In genomic region chr10:29199344-29199743, GRCh38 we compare ENCODE assay signal across 1 cellular context.
TF ChIP-seq lines count a peak whose summit lies in the region.

No MANE protein-coding gene starts in this region.

TF ChIP-seq in GM23338, 12 proteins besides CTCF, POLR2A, EP300 and RAD21 (continued from another document):
- TF ChIP-seq, protein P1, sequence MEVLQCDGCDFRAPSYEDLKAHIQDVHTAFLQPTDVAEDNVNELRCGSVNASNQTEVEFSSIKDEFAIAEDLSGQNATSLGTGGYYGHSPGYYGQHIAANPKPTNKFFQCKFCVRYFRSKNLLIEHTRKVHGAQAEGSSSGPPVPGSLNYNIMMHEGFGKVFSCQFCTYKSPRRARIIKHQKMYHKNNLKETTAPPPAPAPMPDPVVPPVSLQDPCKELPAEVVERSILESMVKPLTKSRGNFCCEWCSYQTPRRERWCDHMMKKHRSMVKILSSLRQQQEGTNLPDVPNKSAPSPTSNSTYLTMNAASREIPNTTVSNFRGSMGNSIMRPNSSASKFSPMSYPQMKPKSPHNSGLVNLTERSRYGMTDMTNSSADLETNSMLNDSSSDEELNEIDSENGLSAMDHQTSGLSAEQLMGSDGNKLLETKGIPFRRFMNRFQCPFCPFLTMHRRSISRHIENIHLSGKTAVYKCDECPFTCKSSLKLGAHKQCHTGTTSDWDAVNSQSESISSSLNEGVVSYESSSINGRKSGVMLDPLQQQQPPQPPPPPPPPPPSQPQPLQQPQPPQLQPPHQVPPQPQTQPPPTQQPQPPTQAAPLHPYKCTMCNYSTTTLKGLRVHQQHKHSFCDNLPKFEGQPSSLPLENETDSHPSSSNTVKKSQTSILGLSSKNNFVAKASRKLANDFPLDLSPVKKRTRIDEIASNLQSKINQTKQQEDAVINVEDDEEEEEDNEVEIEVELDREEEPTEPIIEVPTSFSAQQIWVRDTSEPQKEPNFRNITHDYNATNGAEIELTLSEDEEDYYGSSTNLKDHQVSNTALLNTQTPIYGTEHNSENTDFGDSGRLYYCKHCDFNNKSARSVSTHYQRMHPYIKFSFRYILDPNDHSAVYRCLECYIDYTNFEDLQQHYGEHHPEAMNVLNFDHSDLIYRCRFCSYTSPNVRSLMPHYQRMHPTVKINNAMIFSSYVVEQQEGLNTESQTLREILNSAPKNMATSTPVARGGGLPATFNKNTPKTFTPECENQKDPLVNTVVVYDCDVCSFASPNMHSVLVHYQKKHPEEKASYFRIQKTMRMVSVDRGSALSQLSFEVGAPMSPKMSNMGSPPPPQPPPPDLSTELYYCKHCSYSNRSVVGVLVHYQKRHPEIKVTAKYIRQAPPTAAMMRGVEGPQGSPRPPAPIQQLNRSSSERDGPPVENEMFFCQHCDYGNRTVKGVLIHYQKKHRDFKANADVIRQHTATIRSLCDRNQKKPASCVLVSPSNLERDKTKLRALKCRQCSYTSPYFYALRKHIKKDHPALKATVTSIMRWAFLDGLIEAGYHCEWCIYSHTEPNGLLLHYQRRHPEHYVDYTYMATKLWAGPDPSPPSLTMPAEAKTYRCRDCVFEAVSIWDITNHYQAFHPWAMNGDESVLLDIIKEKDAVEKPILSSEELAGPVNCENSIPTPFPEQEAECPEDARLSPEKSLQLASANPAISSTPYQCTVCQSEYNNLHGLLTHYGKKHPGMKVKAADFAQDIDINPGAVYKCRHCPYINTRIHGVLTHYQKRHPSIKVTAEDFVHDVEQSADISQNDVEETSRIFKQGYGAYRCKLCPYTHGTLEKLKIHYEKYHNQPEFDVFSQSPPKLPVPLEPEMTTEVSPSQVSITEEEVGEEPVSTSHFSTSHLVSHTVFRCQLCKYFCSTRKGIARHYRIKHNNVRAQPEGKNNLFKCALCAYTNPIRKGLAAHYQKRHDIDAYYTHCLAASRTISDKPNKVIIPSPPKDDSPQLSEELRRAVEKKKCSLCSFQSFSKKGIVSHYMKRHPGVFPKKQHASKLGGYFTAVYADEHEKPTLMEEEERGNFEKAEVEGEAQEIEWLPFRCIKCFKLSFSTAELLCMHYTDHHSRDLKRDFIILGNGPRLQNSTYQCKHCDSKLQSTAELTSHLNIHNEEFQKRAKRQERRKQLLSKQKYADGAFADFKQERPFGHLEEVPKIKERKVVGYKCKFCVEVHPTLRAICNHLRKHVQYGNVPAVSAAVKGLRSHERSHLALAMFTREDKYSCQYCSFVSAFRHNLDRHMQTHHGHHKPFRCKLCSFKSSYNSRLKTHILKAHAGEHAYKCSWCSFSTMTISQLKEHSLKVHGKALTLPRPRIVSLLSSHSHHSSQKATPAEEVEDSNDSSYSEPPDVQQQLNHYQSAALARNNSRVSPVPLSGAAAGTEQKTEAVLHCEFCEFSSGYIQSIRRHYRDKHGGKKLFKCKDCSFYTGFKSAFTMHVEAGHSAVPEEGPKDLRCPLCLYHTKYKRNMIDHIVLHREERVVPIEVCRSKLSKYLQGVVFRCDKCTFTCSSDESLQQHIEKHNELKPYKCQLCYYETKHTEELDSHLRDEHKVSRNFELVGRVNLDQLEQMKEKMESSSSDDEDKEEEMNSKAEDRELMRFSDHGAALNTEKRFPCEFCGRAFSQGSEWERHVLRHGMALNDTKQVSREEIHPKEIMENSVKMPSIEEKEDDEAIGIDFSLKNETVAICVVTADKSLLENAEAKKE (CRISPR knock-in tag; IDR thresholded peaks at IDR 0.05), result no peak
- TF ChIP-seq STAT1 (IDR thresholded peaks at IDR 0.05; ENCODE audit: unreplicated experiment) (no peak), POLR2AphosphoS5 (IDR thresholded peaks at IDR 0.05; ENCODE audit: low read depth) (no peak), EZH2 (IDR thresholded peaks at IDR 0.05; ENCODE audit: low read depth, unreplicated experiment) (no peak), EZH2phosphoT487 (IDR thresholded peaks at IDR 0.05; ENCODE audit: unreplicated experiment) (no peak), ZNF331 (CRISPR knock-in tag; IDR thresholded peaks at IDR 0.05; ENCODE audit: low read depth) (no peak)
- TF ChIP-seq, protein P2, sequence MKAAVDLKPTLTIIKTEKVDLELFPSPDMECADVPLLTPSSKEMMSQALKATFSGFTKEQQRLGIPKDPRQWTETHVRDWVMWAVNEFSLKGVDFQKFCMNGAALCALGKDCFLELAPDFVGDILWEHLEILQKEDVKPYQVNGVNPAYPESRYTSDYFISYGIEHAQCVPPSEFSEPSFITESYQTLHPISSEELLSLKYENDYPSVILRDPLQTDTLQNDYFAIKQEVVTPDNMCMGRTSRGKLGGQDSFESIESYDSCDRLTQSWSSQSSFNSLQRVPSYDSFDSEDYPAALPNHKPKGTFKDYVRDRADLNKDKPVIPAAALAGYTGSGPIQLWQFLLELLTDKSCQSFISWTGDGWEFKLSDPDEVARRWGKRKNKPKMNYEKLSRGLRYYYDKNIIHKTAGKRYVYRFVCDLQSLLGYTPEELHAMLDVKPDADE (IDR thresholded peaks at IDR 0.05), result no peak
- TF ChIP-seq, protein P3, sequence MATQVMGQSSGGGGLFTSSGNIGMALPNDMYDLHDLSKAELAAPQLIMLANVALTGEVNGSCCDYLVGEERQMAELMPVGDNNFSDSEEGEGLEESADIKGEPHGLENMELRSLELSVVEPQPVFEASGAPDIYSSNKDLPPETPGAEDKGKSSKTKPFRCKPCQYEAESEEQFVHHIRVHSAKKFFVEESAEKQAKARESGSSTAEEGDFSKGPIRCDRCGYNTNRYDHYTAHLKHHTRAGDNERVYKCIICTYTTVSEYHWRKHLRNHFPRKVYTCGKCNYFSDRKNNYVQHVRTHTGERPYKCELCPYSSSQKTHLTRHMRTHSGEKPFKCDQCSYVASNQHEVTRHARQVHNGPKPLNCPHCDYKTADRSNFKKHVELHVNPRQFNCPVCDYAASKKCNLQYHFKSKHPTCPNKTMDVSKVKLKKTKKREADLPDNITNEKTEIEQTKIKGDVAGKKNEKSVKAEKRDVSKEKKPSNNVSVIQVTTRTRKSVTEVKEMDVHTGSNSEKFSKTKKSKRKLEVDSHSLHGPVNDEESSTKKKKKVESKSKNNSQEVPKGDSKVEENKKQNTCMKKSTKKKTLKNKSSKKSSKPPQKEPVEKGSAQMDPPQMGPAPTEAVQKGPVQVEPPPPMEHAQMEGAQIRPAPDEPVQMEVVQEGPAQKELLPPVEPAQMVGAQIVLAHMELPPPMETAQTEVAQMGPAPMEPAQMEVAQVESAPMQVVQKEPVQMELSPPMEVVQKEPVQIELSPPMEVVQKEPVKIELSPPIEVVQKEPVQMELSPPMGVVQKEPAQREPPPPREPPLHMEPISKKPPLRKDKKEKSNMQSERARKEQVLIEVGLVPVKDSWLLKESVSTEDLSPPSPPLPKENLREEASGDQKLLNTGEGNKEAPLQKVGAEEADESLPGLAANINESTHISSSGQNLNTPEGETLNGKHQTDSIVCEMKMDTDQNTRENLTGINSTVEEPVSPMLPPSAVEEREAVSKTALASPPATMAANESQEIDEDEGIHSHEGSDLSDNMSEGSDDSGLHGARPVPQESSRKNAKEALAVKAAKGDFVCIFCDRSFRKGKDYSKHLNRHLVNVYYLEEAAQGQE (IDR thresholded peaks at IDR 0.05; ENCODE audit: unreplicated experiment), result no peak
